In genomic region chr6:168345896-168346754, GRCh38 we compare ENCODE assay signal across 19 cellular contexts. TPM values are rescaled to one million over a fixed set of nuclear protein-coding genes. Genes with fewer than 3 reads are reported as not detected.
DNase-seq lines count a peak whose midpoint lies in the region; ATAC-seq, FAIRE-seq and TF ChIP-seq lines count a peak whose summit lies in the region.
"Had no signal": no experiment of that assay in that cellular context is flagged by ENCODE, and none has a peak within 500 bp of the region (broad histone marks: within the 10 kb centered on the region; RNA-seq: fewer than 3 reads in every experiment).

No MANE protein-coding gene starts in this region.

- no TSS peak for BruUV-seq in K562 (replicated peaks; lab: Mats Ljungman, UMichigan)

- H3K9me3 ChIP-seq in OCI-LY3 (ENCODE audit: insufficient read depth, low read length) (no peaks in the 10 kb centered on the region), K562 (replicated peaks; ENCODE audit: control insufficient read depth, insufficient read depth, low read depth, low read length) (no peaks in the 10 kb centered on the region)
- H3K9me3 ChIP-seq: A549, BE2C had no signal

- TF ChIP-seq CTCF in OCI-LY3 (IDR thresholded peaks at IDR 0.05; ENCODE audit: low read depth, low read length) (no peak), K562 (IDR thresholded peaks at IDR 0.05 in 2 of 3, conservative IDR thresholded peaks at IDR 0.05 in 1 of 3; ENCODE audit: insufficient read depth in 2 of 3, low read depth in 1 of 3, low read length in 3 of 3) (no peak), osteocyte (IDR thresholded peaks at IDR 0.05) (no peak), GM20000 (IDR thresholded peaks at IDR 0.05; ENCODE audit: extremely low read depth, missing control alignments) (no peak)

- intact Hi-C loops in K562 (cut with micrococcal nuclease): no loop called here

- DNase-seq in K562 (ENCODE audit: extremely low read depth in 1 of 4, low spot score in 3 of 4) (no peak), immature natural killer cell (no peak), osteocyte (ENCODE audit: extremely low spot score, unreplicated experiment) (peak; percentile 77), SK-N-DZ (ENCODE audit: low spot score) (no peak), GM20000 (ENCODE audit: low spot score) (no peak)
- DNase-seq in activated CD4-positive, CD25-positive, alpha-beta regulatory T cell (lab: John Stamatoyannopoulos, UW): no peak
- no peak for DNase-seq in activated CD4-positive, alpha-beta T cell treated with anti-CD3 and anti-CD28 coated beads, Interleukin-2, amount 50 U/mL, for 48 hours
- DNase-seq: BE2C; CD4-positive, alpha-beta memory T cell; DMS153; GF-D8; GOT3; HCEC 1CT; HFFc6 had no signal

- WGBS in K562 (ENCODE audit: insufficient coverage, low coverage, missing lambda C conversion rate): 2% methylated on average over 20 of the region's 33 CpGs

- no peak for TF ChIP-seq RAD21 in K562 (CRISPR knock-in tag; conservative IDR thresholded peaks at IDR 0.05 in 1 of 2, IDR thresholded peaks at IDR 0.05 in 1 of 2)

- H3K4me3 Mint-ChIP-seq in immature natural killer cell (peak overlapping the region in 3 of 5 donors; percentile 7 to 59 (median 45)), osteocyte (ENCODE audit: unreplicated experiment) (no peak overlapping the region)
- H3K4me3 Mint-ChIP-seq: CD4-positive, alpha-beta memory T cell; HFFc6 had no signal

- H3K27me3 ChIP-seq in OCI-LY3 (ENCODE audit: low read depth, low read length) (no peaks in the 10 kb centered on the region), K562 (ENCODE audit: control insufficient read depth in 2 of 2, insufficient read depth in 2 of 2, low read length in 2 of 2) (peaks cover 54 to 71% of the 10 kb centered on the region in 2 experiments)
- H3K27me3 ChIP-seq: BE2C had no signal

- CTCF ChIA-PET in K562 (lab: Yijun Ruan, JAX; ENCODE audit: low intra/inter-chr PET ratio): no interaction called here

- H4K20me1 ChIP-seq in OCI-LY3 (ENCODE audit: insufficient read depth, low read length) (no peaks in the 10 kb centered on the region), K562 (replicated peaks; ENCODE audit: control insufficient read depth, insufficient read depth, low read length) (peaks cover 3% of the 10 kb centered on the region)

- no peaks in the 10 kb centered on the region for H3K36me3 ChIP-seq in OCI-LY3 (replicated peaks; ENCODE audit: low read depth, low read length)
- H3K36me3 ChIP-seq in K562 (ENCODE audit: control insufficient read depth, insufficient read depth, low read length): no peaks in the 10 kb centered on the region
- H3K36me3 ChIP-seq: BE2C had no signal

- POLR2A ChIA-PET in K562 (lab: Yijun Ruan, JAX): interaction anchor here (0.6 kb wide), 1 partner anchor 28 kb away, joined by 3 read pairs; no protein-coding TSS in a partner anchor

- H2AFZ ChIP-seq in OCI-LY3 (ENCODE audit: low read depth, low read length) (no peak overlapping the region), K562 (ENCODE audit: low read depth, low read length) (no peak overlapping the region)

- no peak overlapping the region for H3K4me2 ChIP-seq in OCI-LY3 (ENCODE audit: low read length)
- H3K4me2 ChIP-seq in K562 (ENCODE audit: insufficient read depth, low read length): no peak overlapping the region
- H3K4me2 ChIP-seq: A549 had no signal

- H3K27ac ChIP-seq in OCI-LY3 (ENCODE audit: low read length) (peak overlapping the region; percentile 45), K562 (ENCODE audit: extremely low read depth, low read depth, low read length) (no peak overlapping the region)
- H3K27ac ChIP-seq: A549, C4-2B had no signal

- no peak for TF ChIP-seq POLR2A in K562 (conservative IDR thresholded peaks at IDR 0.05)

- H3K27me3 Mint-ChIP-seq in immature natural killer cell (ENCODE audit: low read depth in 3 of 3) (peaks cover 13 to 16% (median 14%) of the 10 kb centered on the region in 3 donors), osteocyte (ENCODE audit: unreplicated experiment) (peaks cover 16% of the 10 kb centered on the region)

- H3K79me2 ChIP-seq in OCI-LY3 (ENCODE audit: low read length): no peaks in the 10 kb centered on the region
- H3K79me2 ChIP-seq in K562 (ENCODE audit: control insufficient read depth, insufficient read depth, low read length): no peaks in the 10 kb centered on the region

- H3K9ac ChIP-seq in OCI-LY3 (ENCODE audit: low read length) (no peak overlapping the region), K562 (ENCODE audit: insufficient read depth in 1 of 2, low read depth in 2 of 2, low read length in 2 of 2) (no peak overlapping the region)

- H3K4me1 ChIP-seq in OCI-LY3 (ENCODE audit: low read length) (peaks cover 15% of the 10 kb centered on the region), K562 (replicated peaks in 1 of 2; ENCODE audit: control insufficient read depth in 2 of 2, insufficient read depth in 2 of 2, low read length in 2 of 2) (no peaks in the 10 kb centered on the region)
- H3K4me1 ChIP-seq: A549, BE2C had no signal

- no peak for TF ChIP-seq EP300 in K562 (IDR thresholded peaks at IDR 0.05; ENCODE audit: low read length)

- H3K4me3 ChIP-seq in OCI-LY3 (ENCODE audit: low read length) (no peak overlapping the region), K562 (no peak overlapping the region)
- H3K4me3 ChIP-seq: A549 had no signal

- peak; percentile 37; the same call in 2 of the 3 replicates for ATAC-seq in K562
- ATAC-seq: A549 had no signal

- H3K9me3 Mint-ChIP-seq in immature natural killer cell: peaks cover 0 to 2% (median 0%) of the 10 kb centered on the region in 6 donors
- peaks cover 15% of the 10 kb centered on the region for H3K9me3 Mint-ChIP-seq in osteocyte (ENCODE audit: unreplicated experiment)

- peaks cover 39 to 67% of the 10 kb centered on the region in 2 donors for H3K4me1 Mint-ChIP-seq in immature natural killer cell
- peaks cover 2% of the 10 kb centered on the region for H3K4me1 Mint-ChIP-seq in osteocyte (ENCODE audit: unreplicated experiment)
- H3K4me1 Mint-ChIP-seq: CD4-positive, alpha-beta memory T cell had no signal

- no peak for FAIRE-seq in K562 (lab: Jason Lieb, UNC)
- FAIRE-seq: A549 had no signal

- H3K27ac Mint-ChIP-seq in immature natural killer cell (peak overlapping the region in 2 of 6 donors; percentile 71 to 92), osteocyte (ENCODE audit: unreplicated experiment) (no peak overlapping the region)
- H3K27ac Mint-ChIP-seq: CD4-positive, alpha-beta memory T cell; HFFc6 had no signal

- in situ Hi-C loops in K562 (cut with MboI): no loop called here

- H3K36me3 Mint-ChIP-seq in immature natural killer cell (peaks cover 0 to 6% (median 3%) of the 10 kb centered on the region in 3 donors), osteocyte (ENCODE audit: unreplicated experiment) (peaks cover 2% of the 10 kb centered on the region)
- H3K36me3 Mint-ChIP-seq: CD4-positive, alpha-beta memory T cell had no signal

- peaks cover 4% of the 10 kb centered on the region for H3K9me1 ChIP-seq in K562 (ENCODE audit: control insufficient read depth, insufficient read depth, low read length)

TF ChIP-seq in K562, 482 proteins besides CTCF, POLR2A, EP300 and RAD21 (continues in another document):
- TF ChIP-seq PPARD (CRISPR knock-in tag; IDR thresholded peaks at IDR 0.05): no peak
- no peak for TF ChIP-seq XRCC3 (IDR thresholded peaks at IDR 0.05)
- no peak for TF ChIP-seq JUND (IDR thresholded peaks at IDR 0.05; ENCODE audit: borderline replicate concordance, low read depth, low read length)
- no peak for TF ChIP-seq JUND (tag; IDR thresholded peaks at IDR 0.05; ENCODE audit: borderline replicate concordance, low read depth, low read length)
- TF ChIP-seq PTRF (tag; IDR thresholded peaks at IDR 0.05): no peak
- no peak for TF ChIP-seq ZNF586 (CRISPR knock-in tag; conservative IDR thresholded peaks at IDR 0.05)
- no peak for TF ChIP-seq TRIM24 (IDR thresholded peaks at IDR 0.05)
- no peak for TF ChIP-seq ATF1 (CRISPR knock-in tag; IDR thresholded peaks at IDR 0.05)
- TF ChIP-seq ATF1 (tag; IDR thresholded peaks at IDR 0.05): no peak
- TF ChIP-seq, protein P1, sequence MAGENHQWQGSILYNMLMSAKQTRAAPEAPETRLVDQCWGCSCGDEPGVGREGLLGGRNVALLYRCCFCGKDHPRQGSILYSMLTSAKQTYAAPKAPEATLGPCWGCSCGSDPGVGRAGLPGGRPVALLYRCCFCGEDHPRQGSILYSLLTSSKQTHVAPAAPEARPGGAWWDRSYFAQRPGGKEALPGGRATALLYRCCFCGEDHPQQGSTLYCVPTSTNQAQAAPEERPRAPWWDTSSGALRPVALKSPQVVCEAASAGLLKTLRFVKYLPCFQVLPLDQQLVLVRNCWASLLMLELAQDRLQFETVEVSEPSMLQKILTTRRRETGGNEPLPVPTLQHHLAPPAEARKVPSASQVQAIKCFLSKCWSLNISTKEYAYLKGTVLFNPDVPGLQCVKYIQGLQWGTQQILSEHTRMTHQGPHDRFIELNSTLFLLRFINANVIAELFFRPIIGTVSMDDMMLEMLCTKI (IDR thresholded peaks at IDR 0.05; ENCODE audit: partially characterized antibody): no peak
- TF ChIP-seq FOXA3 (CRISPR knock-in tag; conservative IDR thresholded peaks at IDR 0.05 in 1 of 2, IDR thresholded peaks at IDR 0.05 in 1 of 2): no peak

RNA-seq across cellular contexts. Expression of gene DACT2, which starts 26.5 kb away (rescaled TPM):
- not detected in 2 replicates for total RNA-seq in K562 (2011; cell fraction: chromatin; rRNA removed; ENCODE audit: low replicate concordance)
- not detected in 2 replicates for total RNA-seq in K562 (2011; cell fraction: nucleolus; rRNA removed)
- total RNA-seq in K562 (2011; cell fraction: nucleoplasm; rRNA removed): not detected in 2 replicates
- total RNA-seq in K562 (2014; rRNA removed) (not detected in 2 replicates), K562 (2014; rRNA removed; fragmentation: Illumina TruSeq; extraction: Trizol) (not detected in 2 replicates), K562 (2015; rRNA removed; fragmentation: Illumina TruSeq; extraction: Trizol) (not detected in 2 replicates), K562 (2021) (not detected in 2 replicates), osteocyte (0.94 and 1.4 TPM in 2 replicates)
- polyA plus RNA-seq in K562 (2011; rRNA removed) (not detected in 2 replicates), K562 (2014; fragmentation: Illumina TruSeq; extraction: Trizol) (not detected in 2 replicates), K562 (2014; fragmentation: Nextera tagmentation; extraction: Ambion mirVana) (not detected), K562 (2014; rRNA removed) (not detected in 2 replicates), immature natural killer cell (not detected)
- 0.15 TPM in 1 of 2 replicates, not detected in the other for polyA plus RNA-seq in K562 (2011; cell fraction: cytosol; rRNA removed)
- 0.20 TPM in 1 of 2 replicates, not detected in the other for polyA plus RNA-seq in K562 (2011; cell fraction: nucleus; rRNA removed)
- not detected in 2 replicates for polyA plus RNA-seq in K562 (2012)
- polyA minus RNA-seq in K562 (2011; rRNA and poly(A)+ RNA removed): not detected in 2 replicates
- polyA minus RNA-seq in K562 (2011; cell fraction: cytosol; rRNA and poly(A)+ RNA removed): not detected in 2 replicates
- 0.13 TPM in 1 of 2 replicates, not detected in the other for polyA minus RNA-seq in K562 (2011; cell fraction: nucleus; rRNA and poly(A)+ RNA removed)
- not detected in 2 replicates for polyA plus RNA-seq in SK-N-DZ (2014; cell fraction: cytosol; rRNA removed)
- not detected in 2 replicates for polyA plus RNA-seq in SK-N-DZ (2014; cell fraction: nucleus; rRNA removed)
- total RNA-seq: CD4-positive, alpha-beta memory T cell; HFFc6; HT1080 had no signal
- polyA plus RNA-seq: AG04450; CD4-positive, alpha-beta memory T cell had no signal
